12 cellular contexts compared by ENCODE assay signal in genomic region chr5:127820910-127821553, GRCh38.
A peak's percentile ranks its signal among the peaks of the same experiment; 100 is the strongest.
DNase-seq lines count a peak whose midpoint lies in the region; ATAC-seq and TF ChIP-seq lines count a peak whose summit lies in the region.
"Had no signal": no experiment of that assay in that cellular context is flagged by ENCODE, and none has a peak within 500 bp of the region (broad histone marks: within the 10 kb centered on the region; RNA-seq: fewer than 3 reads in every experiment).

No MANE protein-coding gene starts in this region.

- peak; percentile 85 for ATAC-seq in GM18858 (IDR thresholded peaks at IDR 0.05; ENCODE audit: unreplicated experiment)
- ATAC-seq in stimulated activated naive CD8-positive, alpha-beta T cell treated with anti-CD3 and anti-CD28 coated beads, Interleukin-15, amount 100 ng/mL, for 72 hours: no peak

- DNase-seq in HFFc6: peak; percentile 79
- peak; percentile 40 for DNase-seq in HuH-7 (ENCODE audit: low spot score)
- peak; percentile 64 for DNase-seq in left kidney (ENCODE audit: low read depth, low spot score)
- no peak for DNase-seq in suprapubic skin (ENCODE audit: low spot score in 2 of 2)
- no peak for DNase-seq in osteocyte (ENCODE audit: extremely low spot score, unreplicated experiment)
- DNase-seq in stimulated activated naive CD8-positive, alpha-beta T cell treated with anti-CD3 and anti-CD28 coated beads, Interleukin-15, amount 100 ng/mL, for 72 hours: no peak
- DNase-seq in activated effector memory CD4-positive, alpha-beta T cell treated with anti-CD3 and anti-CD28 coated beads, Interleukin-2, amount 50 U/mL, for 16 hours: no peak
- DNase-seq: Peyer's patch had no signal

- TF ChIP-seq CTCF in HFFc6 (IDR thresholded peaks at IDR 0.05) (no peak), suprapubic skin (IDR thresholded peaks at IDR 0.05) (no peak), osteocyte (IDR thresholded peaks at IDR 0.05) (no peak)

- no peak for TF ChIP-seq POLR2A in suprapubic skin (IDR thresholded peaks at IDR 0.05)

- peaks cover 29% of the 10 kb centered on the region for H3K4me1 Mint-ChIP-seq in HFFc6 (ENCODE audit: low read depth)
- peaks cover 12% of the 10 kb centered on the region for H3K4me1 Mint-ChIP-seq in osteocyte (ENCODE audit: unreplicated experiment)
- H3K4me1 Mint-ChIP-seq in stimulated activated naive CD8-positive, alpha-beta T cell treated with anti-CD3 and anti-CD28 coated beads, Interleukin-15, amount 100 ng/mL, for 72 hours: no peaks in the 10 kb centered on the region
- H3K4me1 Mint-ChIP-seq: memory B cell had no signal

- peaks cover 9% of the 10 kb centered on the region; the same call in 1 of the 2 replicates for H3K27me3 Mint-ChIP-seq in HFFc6 (ENCODE audit: insufficient read depth)
- H3K27me3 Mint-ChIP-seq in osteocyte (ENCODE audit: unreplicated experiment): no peaks in the 10 kb centered on the region
- H3K27me3 Mint-ChIP-seq in stimulated activated naive CD8-positive, alpha-beta T cell treated with anti-CD3 and anti-CD28 coated beads, Interleukin-15, amount 100 ng/mL, for 72 hours: peaks cover 14% of the 10 kb centered on the region
- H3K27me3 Mint-ChIP-seq: type B pancreatic cell had no signal

- 65% methylated on average over 2 of the region's 2 CpGs for WGBS in suprapubic skin

- H3K36me3 ChIP-seq in suprapubic skin: no peaks in the 10 kb centered on the region
- H3K36me3 ChIP-seq: Peyer's patch had no signal

- no peaks in the 10 kb centered on the region for H3K9me3 ChIP-seq in suprapubic skin
- H3K9me3 ChIP-seq: Peyer's patch had no signal

- no peaks in the 10 kb centered on the region for H3K27me3 ChIP-seq in suprapubic skin
- H3K27me3 ChIP-seq: Peyer's patch had no signal

- H3K36me3 Mint-ChIP-seq in HFFc6 (ENCODE audit: low read depth) (no peaks in the 10 kb centered on the region), osteocyte (ENCODE audit: unreplicated experiment) (no peaks in the 10 kb centered on the region)
- H3K36me3 Mint-ChIP-seq: memory B cell, type B pancreatic cell had no signal

- no peak overlapping the region for H3K4me3 ChIP-seq in suprapubic skin
- H3K4me3 ChIP-seq: coronary artery, Peyer's patch had no signal

- no peak for TF ChIP-seq EP300 in suprapubic skin (IDR thresholded peaks at IDR 0.05)

- H3K9me3 Mint-ChIP-seq in HFFc6: no peaks in the 10 kb centered on the region
- no peaks in the 10 kb centered on the region for H3K9me3 Mint-ChIP-seq in osteocyte (ENCODE audit: unreplicated experiment)
- no peaks in the 10 kb centered on the region for H3K9me3 Mint-ChIP-seq in stimulated activated naive CD8-positive, alpha-beta T cell treated with anti-CD3 and anti-CD28 coated beads, Interleukin-15, amount 100 ng/mL, for 72 hours
- H3K9me3 Mint-ChIP-seq: memory B cell, type B pancreatic cell had no signal

- H3K4me1 ChIP-seq in suprapubic skin: no peaks in the 10 kb centered on the region
- H3K4me1 ChIP-seq: Peyer's patch had no signal

- H3K27ac ChIP-seq in suprapubic skin: no peak overlapping the region
- H3K27ac ChIP-seq: coronary artery, Peyer's patch had no signal

- no peak overlapping the region for H3K27ac Mint-ChIP-seq in HFFc6
- no peak overlapping the region for H3K27ac Mint-ChIP-seq in osteocyte (ENCODE audit: unreplicated experiment)
- H3K27ac Mint-ChIP-seq in stimulated activated naive CD8-positive, alpha-beta T cell treated with anti-CD3 and anti-CD28 coated beads, Interleukin-15, amount 100 ng/mL, for 72 hours: no peak overlapping the region
- H3K27ac Mint-ChIP-seq: memory B cell, type B pancreatic cell had no signal

- H3K4me3 Mint-ChIP-seq in HFFc6: no peak overlapping the region
- H3K4me3 Mint-ChIP-seq in osteocyte (ENCODE audit: unreplicated experiment): no peak overlapping the region
- no peak overlapping the region for H3K4me3 Mint-ChIP-seq in stimulated activated naive CD8-positive, alpha-beta T cell treated with anti-CD3 and anti-CD28 coated beads, Interleukin-15, amount 100 ng/mL, for 72 hours
- H3K4me3 Mint-ChIP-seq: memory B cell, type B pancreatic cell had no signal

Comparison
In these comparisons a context has a peak if more than half of its experiments do, and no peak if none do; other contexts are left out.
1. DNase-seq: peak in HFFc6 (single experiment), HuH-7 (single experiment) and left kidney (single experiment); none in suprapubic skin (0 of 2), osteocyte (single experiment), stimulated activated naive CD8-positive, alpha-beta T cell treated with anti-CD3 and anti-CD28 coated beads, Interleukin-15, amount 100 ng/mL, for 72 hours (0 of 2) and activated effector memory CD4-positive, alpha-beta T cell treated with anti-CD3 and anti-CD28 coated beads, Interleukin-2, amount 50 U/mL, for 16 hours (single experiment).